11 cellular contexts compared by ENCODE assay signal in genomic region chr7:68438811-68439210, GRCh38.
"Had no signal": no experiment of that assay in that cellular context is flagged by ENCODE, and none has a peak within 500 bp of the region (broad histone marks: within the 10 kb centered on the region; RNA-seq: fewer than 3 reads in every experiment).

No MANE protein-coding gene starts in this region.

- H3K9me3 ChIP-seq: HAP-1 had no signal

- FAIRE-seq: H1, H54 had no signal

- H3K27ac ChIP-seq: GM23248 had no signal

- H3K4me3 ChIP-seq: GM23248, GM23338, HAP-1 had no signal

- DNase-seq: GM23248, GOT3, H7, H9, HCEC 1CT, HFFc6 had no signal

- H3K4me2 ChIP-seq: GM23338 had no signal

- H3K4me1 ChIP-seq: HAP-1 had no signal

- H3K9ac ChIP-seq: GM23248 had no signal

- ATAC-seq: GM23338, HCT116 had no signal

- H2AFZ ChIP-seq: GM23248, GM23338 had no signal

- H3K36me3 ChIP-seq: HAP-1 had no signal
